ENCODE assay signal across 26 cellular contexts in genomic region chr6:116030745-116031144, GRCh38. TPM values are rescaled to one million over a fixed set of nuclear protein-coding genes. Genes with fewer than 3 reads are reported as not detected.
DNase-seq lines count a peak whose midpoint lies in the region; ATAC-seq, FAIRE-seq and TF ChIP-seq lines count a peak whose summit lies in the region.
"Had no signal": no experiment of that assay in that cellular context is flagged by ENCODE, and none has a peak within 500 bp of the region (broad histone marks: within the 10 kb centered on the region; RNA-seq: fewer than 3 reads in every experiment).

No MANE protein-coding gene starts in this region.

- no peak overlapping the region for H2AFZ ChIP-seq in HepG2 (ENCODE audit: low read length)
- no peak overlapping the region for H2AFZ ChIP-seq in smooth muscle cell (ENCODE audit: low read depth)
- H2AFZ ChIP-seq: PC-9 had no signal

- FAIRE-seq in GM12892 (lab: Jason Lieb, UNC), result peak; percentile 9
- no peak for FAIRE-seq in HepG2 (lab: Jason Lieb, UNC)
- FAIRE-seq: GM12891, GM18507, GM19239, H1 had no signal

- H3K4me2 ChIP-seq in HepG2 (ENCODE audit: low read depth, low read length), result no peak overlapping the region
- H3K4me2 ChIP-seq in smooth muscle cell, result no peak overlapping the region
- H3K4me2 ChIP-seq: BLaER1, PC-9 had no signal

- H3K27ac ChIP-seq in A673 (ENCODE audit: low read depth, low read length, poor library complexity, severe bottlenecking) (peak overlapping the region; percentile 72), HepG2 (ENCODE audit: extremely low read length, insufficient read depth, low read length) (no peak overlapping the region), smooth muscle cell (ENCODE audit: low read depth) (no peak overlapping the region)
- H3K27ac ChIP-seq: BLaER1, PC-9 had no signal

- in situ Hi-C loops in HepG2 (cut with HindIII; ENCODE audit: extremely low pct_ligation_motif_present, low pct_unique_long_range_greater_than_20kb), result no loop called here

- TF ChIP-seq EP300 in HepG2 (IDR thresholded peaks at IDR 0.05; ENCODE audit: low read depth in 2 of 2, low read length in 2 of 2) (no peak), HepG2 (CRISPR knock-in tag; IDR thresholded peaks at IDR 0.05; ENCODE audit: borderline replicate concordance) (no peak)

- no peak for TF ChIP-seq POLR2A in GM12892 (IDR thresholded peaks at IDR 0.05; ENCODE audit: low read depth, low read length)
- TF ChIP-seq POLR2A in HepG2 (IDR thresholded peaks at IDR 0.05; ENCODE audit: insufficient read depth in 1 of 2, low read depth in 2 of 2, low read length in 2 of 2), result no peak

- POLR2A ChIA-PET in A673 (lab: Charles Lee; ENCODE audit: low non-redundant PET), result no interaction called here
- POLR2A ChIA-PET in HepG2 (lab: Yijun Ruan, JAX), result interaction anchor here (0.9 to 1.8 kb wide), 2 partner anchors 14 to 30 kb away, joined by 3 to 6 read pairs; partner anchors contain the start of gene FRK

- CTCF ChIA-PET in A673 (lab: Charles Lee), result no interaction called here
- CTCF ChIA-PET in HepG2 (lab: Yijun Ruan, JAX; ENCODE audit: low intra/inter-chr PET ratio, low total read pairs), result no interaction called here

- intact Hi-C loops in A673 (cut with micrococcal nuclease; ENCODE audit: unreplicated experiment) (no loop called here), HepG2 (cut with micrococcal nuclease; ENCODE audit: unreplicated experiment) (no loop called here)

- H4K20me1 ChIP-seq in HepG2 (ENCODE audit: insufficient read depth, low read length), result no peaks in the 10 kb centered on the region
- no peaks in the 10 kb centered on the region for H4K20me1 ChIP-seq in smooth muscle cell (ENCODE audit: low read depth)
- H4K20me1 ChIP-seq: BLaER1 had no signal

- H3K4me1 ChIP-seq in A673 (ENCODE audit: insufficient read depth, low read length, poor library complexity, severe bottlenecking) (peaks cover 95% of the 10 kb centered on the region), HepG2 (ENCODE audit: insufficient read depth, low read length) (peaks cover 17% of the 10 kb centered on the region), smooth muscle cell (ENCODE audit: low read depth) (no peaks in the 10 kb centered on the region)
- H3K4me1 ChIP-seq: BLaER1 had no signal

- no peak for DNase-seq in A673 (ENCODE audit: low spot score)
- DNase-seq in GM12892 (ENCODE audit: insufficient read length), result no peak
- peak; percentile 7 for DNase-seq in fibroblast of mammary gland (ENCODE audit: low read depth)
- peak; percentile 22 for DNase-seq in stromal cell of bone marrow (ENCODE audit: low read depth)
- DNase-seq in kidney glomerular epithelial cell (lab: John Stamatoyannopoulos, UW), result no peak
- DNase-seq in HepG2 (ENCODE audit: low spot score), result no peak
- DNase-seq in smooth muscle cell (lab: John Stamatoyannopoulos, UW; ENCODE audit: unreplicated experiment), result no peak
- DNase-seq: CD4-positive, alpha-beta T cell; COR-L47; DMS79; Karpas-422; MV-4-11; NCI-H1105 treated with DMSO at 0.1 percent for 48 hours; NCI-H2029 treated with DMSO at 0.1 percent for 48 hours; NCI-H226; NCI-H510A treated with DMSO at 0.1 percent for 48 hours; NCI-H748 treated with DMSO at 0.1 percent for 48 hours; PC-9 had no signal

- WGBS in HepG2 (ENCODE audit: low lambda C conversion rate), result 58% methylated on average over 2 of the region's 2 CpGs
- WGBS in smooth muscle cell (ENCODE audit: low lambda C conversion rate), result 74% methylated on average over 2 of the region's 2 CpGs

- no TSS peak for BruUV-seq in A673 (replicated peaks; lab: Mats Ljungman, UMichigan)
- BruUV-seq in HepG2 (replicated peaks; lab: Mats Ljungman, UMichigan), result no TSS peak

- H3K4me3 ChIP-seq in A673 (ENCODE audit: low read depth, low read length, poor library complexity, severe bottlenecking) (no peak overlapping the region), fibroblast of mammary gland (ENCODE audit: control insufficient read depth, low read depth, low read length) (no peak overlapping the region), HepG2 (replicated peaks in 1 of 3; ENCODE audit: insufficient read depth in 1 of 3, low read depth in 2 of 3, low read length in 3 of 3) (no peak overlapping the region), smooth muscle cell (no peak overlapping the region)
- H3K4me3 ChIP-seq: BLaER1, PC-9 had no signal

- TF ChIP-seq CTCF in A673 (conservative IDR thresholded peaks at IDR 0.05; ENCODE audit: low read depth, low read length) (no peak), fibroblast of mammary gland (conservative IDR thresholded peaks at IDR 0.05; ENCODE audit: control insufficient read depth, insufficient read depth, low read depth, low read length) (no peak), HepG2 (CRISPR knock-in tag; IDR thresholded peaks at IDR 0.05) (no peak), smooth muscle cell (IDR thresholded peaks at IDR 0.05; ENCODE audit: borderline replicate concordance, insufficient read depth, poor library complexity, severe bottlenecking) (no peak)

- TF ChIP-seq RAD21 in HepG2 (CRISPR knock-in tag; IDR thresholded peaks at IDR 0.05), result no peak

- no peaks in the 10 kb centered on the region for H3K27me3 ChIP-seq in A673 (replicated peaks; ENCODE audit: insufficient read depth, low read depth, low read length, poor library complexity)
- no peaks in the 10 kb centered on the region for H3K27me3 ChIP-seq in HepG2 (ENCODE audit: control insufficient read depth in 1 of 2, insufficient read depth in 2 of 2, low read length in 2 of 2)
- H3K27me3 ChIP-seq in smooth muscle cell (ENCODE audit: low read depth), result no peaks in the 10 kb centered on the region
- H3K27me3 ChIP-seq: BLaER1 had no signal

- H3K79me2 ChIP-seq in HepG2 (ENCODE audit: insufficient read depth, low read length) (peaks cover 23% of the 10 kb centered on the region), smooth muscle cell (ENCODE audit: low read depth) (no peaks in the 10 kb centered on the region)

- H3K36me3 ChIP-seq in A673 (ENCODE audit: insufficient read depth, low read length, poor library complexity, severe bottlenecking) (no peaks in the 10 kb centered on the region), HepG2 (replicated peaks in 1 of 2; ENCODE audit: control insufficient read depth in 1 of 2, insufficient read depth in 2 of 2, low read length in 2 of 2) (no peaks in the 10 kb centered on the region), smooth muscle cell (ENCODE audit: low read depth) (no peaks in the 10 kb centered on the region)
- H3K36me3 ChIP-seq: BLaER1 had no signal

- H3K9ac ChIP-seq in HepG2 (ENCODE audit: insufficient read depth, low read depth, low read length) (no peak overlapping the region), smooth muscle cell (ENCODE audit: low read depth) (no peak overlapping the region)
- H3K9ac ChIP-seq: BLaER1 had no signal

- H3K9me3 ChIP-seq in A673 (ENCODE audit: low read depth, low read length, poor library complexity, severe bottlenecking), result no peaks in the 10 kb centered on the region
- no peaks in the 10 kb centered on the region for H3K9me3 ChIP-seq in HepG2 (ENCODE audit: low read length)
- H3K9me3 ChIP-seq in smooth muscle cell (replicated peaks; ENCODE audit: low read depth), result no peaks in the 10 kb centered on the region
- H3K9me3 ChIP-seq: BLaER1 had no signal

- no peaks in the 10 kb centered on the region for H3F3A ChIP-seq in smooth muscle cell (ENCODE audit: low read depth)

- ATAC-seq in HepG2 (no peak), HG03571 (IDR thresholded peaks at IDR 0.05; ENCODE audit: unreplicated experiment) (no peak)
- ATAC-seq: HCT116, SK-N-SH treated with all-trans-retinoic acid at 6 μM for 48 hours had no signal

TF ChIP-seq in HepG2, 621 proteins besides CTCF, POLR2A, EP300 and RAD21 (continues in another document):
- TF ChIP-seq ZNF18 (CRISPR knock-in tag; IDR thresholded peaks at IDR 0.05; ENCODE audit: insufficient replicate concordance) (no peak), PCBP2 (optimal IDR thresholded peaks at IDR 0.05; ENCODE audit: low read depth, low read length, poor library complexity, severe bottlenecking) (no peak), HMG20A (CRISPR knock-in tag; IDR thresholded peaks at IDR 0.05; ENCODE audit: borderline replicate concordance) (no peak)

RNA-seq across cellular contexts. Expression of gene FRK, which starts 29.9 kb away (rescaled TPM):
- total RNA-seq in A673 (2021) (10.0 and 12.3 TPM in 2 replicates), HepG2 (2016; rRNA removed; fragmentation: Illumina TruSeq; extraction: Trizol) (2.9 and 4.5 TPM in 2 replicates), smooth muscle cell (1.4 and 1.6 TPM in 2 replicates)
- 0.93 TPM for polyA plus RNA-seq in GM12892 (2012; ENCODE audit: missing spikeins)
- total RNA-seq in HepG2 (2016; cell fraction: cytosol; rRNA removed; fragmentation: Illumina TruSeq; extraction: Trizol; ENCODE audit: low read depth), result 0.51 and 0.62 TPM in 2 replicates
- 2.9 and 4.1 TPM in 2 replicates for total RNA-seq in HepG2 (2016; cell fraction: insoluble cytoplasmic fraction; rRNA removed; fragmentation: Illumina TruSeq; extraction: Trizol)
- 0.86 and 0.93 TPM in 2 replicates for total RNA-seq in HepG2 (2016; cell fraction: membrane; rRNA removed; fragmentation: Illumina TruSeq; extraction: Trizol)
- 6.1 and 6.5 TPM in 2 replicates for total RNA-seq in HepG2 (2016; cell fraction: nucleus; rRNA removed; fragmentation: Illumina TruSeq; extraction: Trizol)
- polyA plus RNA-seq in HepG2 (2011; rRNA removed) (1.3 and 1.5 TPM in 2 replicates), smooth muscle cell (0.11 and 0.54 TPM in 2 replicates)
- 0.56 and 1.2 TPM in 2 replicates for polyA plus RNA-seq in HepG2 (2011; cell fraction: cytosol; rRNA removed)
- 1.7 and 2.6 TPM in 2 replicates for polyA plus RNA-seq in HepG2 (2011; cell fraction: nucleus; rRNA removed)
- polyA plus RNA-seq in HepG2 (2012), result 0.65 and 0.80 TPM in 2 replicates
- 0.08 and 0.10 TPM in 2 replicates for polyA plus RNA-seq in HepG2 (2016; cell fraction: cytosol; fragmentation: Illumina TruSeq; extraction: Trizol; ENCODE audit: low read depth)
- polyA plus RNA-seq in HepG2 (2016; cell fraction: insoluble cytoplasmic fraction; fragmentation: Illumina TruSeq; extraction: Trizol; ENCODE audit: low read depth), result 1.7 and 1.9 TPM in 2 replicates
- 0.18 and 0.27 TPM in 2 replicates for polyA plus RNA-seq in HepG2 (2016; cell fraction: membrane; fragmentation: Illumina TruSeq; extraction: Trizol; ENCODE audit: low read depth)
- 2.1 and 2.6 TPM in 2 replicates for polyA plus RNA-seq in HepG2 (2016; cell fraction: nucleus; fragmentation: Illumina TruSeq; extraction: Trizol; ENCODE audit: insufficient read depth, low read depth)
- 5.6 and 8.1 TPM in 2 replicates for polyA minus RNA-seq in HepG2 (2011; rRNA and poly(A)+ RNA removed; ENCODE audit: low replicate concordance)
- 2.5 and 3.6 TPM in 2 replicates for polyA minus RNA-seq in HepG2 (2011; cell fraction: cytosol; rRNA and poly(A)+ RNA removed)
- polyA minus RNA-seq in HepG2 (2011; cell fraction: nucleus; rRNA and poly(A)+ RNA removed), result 16.5 and 22.3 TPM in 2 replicates
- total RNA-seq: CD4-positive, alpha-beta T cell had no signal

Comparison
In these comparisons a context has a peak if more than half of its experiments do, and no peak if none do; other contexts are left out.
1. DNase-seq: peak in fibroblast of mammary gland (single experiment) and stromal cell of bone marrow (single experiment); none in A673 (single experiment), GM12892 (single experiment), kidney glomerular epithelial cell (single experiment), HepG2 (single experiment) and smooth muscle cell (single experiment).